In genomic region chr1:23331713-23332112, GRCh38 we compare ENCODE assay signal across 32 cellular contexts.
"Had no signal": no experiment of that assay in that cellular context is flagged by ENCODE, and none has a peak within 500 bp of the region (broad histone marks: within the 10 kb centered on the region; RNA-seq: fewer than 3 reads in every experiment).

No MANE protein-coding gene starts in this region.

- DNase-seq: activated CD4-positive, alpha-beta T cell treated with anti-CD3 and anti-CD28 coated beads for 48 hours; activated CD4-positive, alpha-beta T cell treated with anti-CD3 and anti-CD28 coated beads, Interleukin-2, amount 50 U/mL, for 48 hours; activated CD8-positive, alpha-beta memory T cell treated with anti-CD3 and anti-CD28 coated beads for 24 hours; activated CD8-positive, alpha-beta memory T cell treated with anti-CD3 and anti-CD28 coated beads, Interleukin-2, amount 50 U/mL, for 48 hours; activated gamma-delta T cell treated with Interleukin-2 at 50 U/mL for 16 hours; activated T-cell treated with anti-CD3 and anti-CD28 coated beads, Interleukin-2, amount 50 U/mL, for 24 hours; anterior cingulate cortex; dermis blood vessel endothelial cell; effector CD4-positive, alpha-beta T cell; foreskin keratinocyte; heart left ventricle; hypothalamus; immature natural killer cell; kidney; left colon; lower lobe of right lung; mesendoderm; mucosa of descending colon; ovary; retina; sigmoid colon; small intestine; stimulated activated CD4-positive, alpha-beta T cell treated with anti-CD3 and anti-CD28 coated beads, Interleukin-4, amount 100 ng/mL, for 24 hours; T-helper 9 cell; WERI-Rb-1 had no signal

- H3K4me3 Mint-ChIP-seq: activated T-cell treated with anti-CD3 and anti-CD28 coated beads, Interleukin-2, amount 50 U/mL, for 24 hours; activated T-helper 17 cell treated with anti-CD3 and anti-CD28 coated beads, Interleukin-2, amount 50 U/mL, for 72 hours; central memory CD8-positive, alpha-beta T cell; immature natural killer cell; natural killer cell treated with Interleukin-12 subunit alpha and Interleukin-12 subunit beta and Interleukin-15 and Interleukin-18, amount 100 ng/mL, for 72 hours; stimulated activated effector memory CD8-positive, alpha-beta T cell treated with anti-CD3 and anti-CD28 coated beads, Interleukin-12 subunit alpha, Interleukin-12 subunit beta, amount 100 ng/mL, for 72 hours; stimulated activated naive CD8-positive, alpha-beta T cell treated with anti-CD3 and anti-CD28 coated beads, Interleukin-15, Interleukin-2, amounts not matched to agents 100 ng/mL and 50 ng/mL, for 24 hours had no signal

- ATAC-seq: activated CD4-positive, CD25-positive, alpha-beta regulatory T cell treated with anti-CD3 and anti-CD28 coated beads, Interleukin-2, amount 50 U/mL, for 24 hours; activated naive CD4-positive, alpha-beta T cell treated with anti-CD3 and anti-CD28 coated beads, Interleukin-2, amount 50 U/mL, for 72 hours; activated T-helper 17 cell treated with anti-CD3 and anti-CD28 coated beads, Interleukin-2, amount 50 U/mL, for 72 hours; foreskin keratinocyte; heart left ventricle; left colon; lower lobe of right lung; mucosa of descending colon; natural killer cell treated with Interleukin-12 subunit alpha and Interleukin-12 subunit beta and Interleukin-15 and Interleukin-18, amount 100 ng/mL, for 72 hours; stimulated activated effector memory CD8-positive, alpha-beta T cell treated with anti-CD3 and anti-CD28 coated beads, Interleukin-12 subunit alpha, Interleukin-12 subunit beta, amount 100 ng/mL, for 72 hours had no signal

- H3K9me3 Mint-ChIP-seq: activated naive CD4-positive, alpha-beta T cell treated with anti-CD3 and anti-CD28 coated beads, Interleukin-2, amount 50 U/mL, for 72 hours; activated T-cell treated with anti-CD3 and anti-CD28 coated beads, Interleukin-2, amount 50 U/mL, for 24 hours; activated T-helper 17 cell treated with anti-CD3 and anti-CD28 coated beads, Interleukin-2, amount 50 U/mL, for 72 hours; central memory CD8-positive, alpha-beta T cell; immature natural killer cell; natural killer cell treated with Interleukin-12 subunit alpha and Interleukin-12 subunit beta and Interleukin-15 and Interleukin-18, amount 100 ng/mL, for 72 hours; stimulated activated effector memory CD8-positive, alpha-beta T cell treated with anti-CD3 and anti-CD28 coated beads, Interleukin-12 subunit alpha, Interleukin-12 subunit beta, amount 100 ng/mL, for 72 hours; stimulated activated naive CD8-positive, alpha-beta T cell treated with anti-CD3 and anti-CD28 coated beads, Interleukin-15, Interleukin-2, amounts not matched to agents 100 ng/mL and 50 ng/mL, for 24 hours had no signal

- H3K27ac Mint-ChIP-seq: activated naive CD4-positive, alpha-beta T cell treated with anti-CD3 and anti-CD28 coated beads, Interleukin-2, amount 50 U/mL, for 72 hours; activated T-cell treated with anti-CD3 and anti-CD28 coated beads, Interleukin-2, amount 50 U/mL, for 24 hours; activated T-helper 17 cell treated with anti-CD3 and anti-CD28 coated beads, Interleukin-2, amount 50 U/mL, for 72 hours; natural killer cell treated with Interleukin-12 subunit alpha and Interleukin-12 subunit beta and Interleukin-15 and Interleukin-18, amount 100 ng/mL, for 72 hours; stimulated activated effector memory CD8-positive, alpha-beta T cell treated with anti-CD3 and anti-CD28 coated beads, Interleukin-12 subunit alpha, Interleukin-12 subunit beta, amount 100 ng/mL, for 72 hours; stimulated activated naive CD8-positive, alpha-beta T cell treated with anti-CD3 and anti-CD28 coated beads, Interleukin-15, Interleukin-2, amounts not matched to agents 100 ng/mL and 50 ng/mL, for 24 hours had no signal

- H3K27me3 Mint-ChIP-seq: activated T-cell treated with anti-CD3 and anti-CD28 coated beads, Interleukin-2, amount 50 U/mL, for 24 hours; activated T-helper 17 cell treated with anti-CD3 and anti-CD28 coated beads, Interleukin-2, amount 50 U/mL, for 72 hours; central memory CD8-positive, alpha-beta T cell; natural killer cell treated with Interleukin-12 subunit alpha and Interleukin-12 subunit beta and Interleukin-15 and Interleukin-18, amount 100 ng/mL, for 72 hours; stimulated activated naive CD8-positive, alpha-beta T cell treated with anti-CD3 and anti-CD28 coated beads, Interleukin-15, Interleukin-2, amounts not matched to agents 100 ng/mL and 50 ng/mL, for 24 hours had no signal
